In genomic region chr7:23273141-23273599, GRCh38 we compare ENCODE assay signal across 8 cellular contexts. TPM values are rescaled to one million over a fixed set of nuclear protein-coding genes. Genes with fewer than 3 reads are reported as not detected.
A peak's percentile ranks its signal among the peaks of the same experiment; 100 is the strongest.
DNase-seq lines count a peak whose midpoint lies in the region; ATAC-seq lines count a peak whose summit lies in the region.

No MANE protein-coding gene starts in this region.

- peaks cover 7% of the 10 kb centered on the region for H3K27me3 Mint-ChIP-seq in activated CD4-positive, alpha-beta T cell treated with anti-CD3 and anti-CD28 coated beads, Interleukin-2, amount 10 ng/mL, durations not matched to agents 24 days and 14 days

- DNase-seq in COLO668 (lab: John Stamatoyannopoulos, UW; ENCODE audit: unreplicated experiment): peak; percentile 99
- peak; percentile 98 for DNase-seq in NCI-H69 (lab: John Stamatoyannopoulos, UW)
- peak; percentile 96 for DNase-seq in activated CD4-positive, alpha-beta T cell treated with anti-CD3 and anti-CD28 coated beads, Interleukin-2, amount 10 ng/mL, durations not matched to agents 24 days and 14 days
- DNase-seq in dermis blood vessel endothelial cell: peak; percentile 95
- DNase-seq in lung microvascular endothelial cell (ENCODE audit: low read depth in 2 of 2): peak; percentile 85 to 87
- DNase-seq in stimulated activated CD8-positive, alpha-beta memory T cell treated with anti-CD3 and anti-CD28 coated beads, Interleukin-15, amount 100 ng/mL, for 48 hours (ENCODE audit: low read depth in 2 of 2): peak; percentile 79 to 81

- H3K36me3 Mint-ChIP-seq in activated CD4-positive, alpha-beta T cell treated with anti-CD3 and anti-CD28 coated beads, Interleukin-2, amount 10 ng/mL, durations not matched to agents 24 days and 14 days (ENCODE audit: low read depth): no peaks in the 10 kb centered on the region

- H3K9me3 Mint-ChIP-seq in activated CD4-positive, alpha-beta T cell treated with anti-CD3 and anti-CD28 coated beads, Interleukin-2, amount 10 ng/mL, durations not matched to agents 24 days and 14 days: no peaks in the 10 kb centered on the region

- H3K4me3 Mint-ChIP-seq in activated CD4-positive, alpha-beta T cell treated with anti-CD3 and anti-CD28 coated beads, Interleukin-2, amount 10 ng/mL, durations not matched to agents 24 days and 14 days: peak overlapping the region; percentile 57

- H3K4me1 Mint-ChIP-seq in activated CD4-positive, alpha-beta T cell treated with anti-CD3 and anti-CD28 coated beads, Interleukin-2, amount 10 ng/mL, durations not matched to agents 24 days and 14 days: peaks cover 18% of the 10 kb centered on the region

- intact Hi-C loops in activated CD4-positive, alpha-beta T cell treated with anti-CD3 and anti-CD28 coated beads, Interleukin-2, amount 10 ng/mL, durations not matched to agents 24 days and 14 days (cut with micrococcal nuclease): loop anchor here (1.0 to 5.0 kb wide), 6 partner anchors 26 to 439 kb away; partner anchors contain the start of genes MALSU1, STK31 and TRA2A

- ATAC-seq in GM19438 (IDR thresholded peaks at IDR 0.05; ENCODE audit: low read depth, unreplicated experiment): peak; percentile 94
- peak; percentile 91 for ATAC-seq in HG03558 (IDR thresholded peaks at IDR 0.05; ENCODE audit: extremely low read depth, unreplicated experiment)

- H3K27ac Mint-ChIP-seq in activated CD4-positive, alpha-beta T cell treated with anti-CD3 and anti-CD28 coated beads, Interleukin-2, amount 10 ng/mL, durations not matched to agents 24 days and 14 days: peak overlapping the region; percentile 69

RNA-seq across cellular contexts. Expression of gene MALSU1, which starts 26.0 kb away (rescaled TPM):
- 92.8 and 98.8 TPM in 2 replicates for total RNA-seq in activated CD4-positive, alpha-beta T cell treated with anti-CD3 and anti-CD28 coated beads, Interleukin-2, amount 10 ng/mL, durations not matched to agents 24 days and 14 days
- 57.7 and 72.7 TPM in 2 replicates for total RNA-seq in dermis blood vessel endothelial cell
- total RNA-seq in lung microvascular endothelial cell: 46.6 and 58.5 TPM in 2 replicates

RNA-seq across cellular contexts. Expression of gene GPNMB, which starts 26.6 kb away (rescaled TPM):
- total RNA-seq in activated CD4-positive, alpha-beta T cell treated with anti-CD3 and anti-CD28 coated beads, Interleukin-2, amount 10 ng/mL, durations not matched to agents 24 days and 14 days: 0.95 and 1.3 TPM in 2 replicates
- 0.65 and 0.68 TPM in 2 replicates for total RNA-seq in dermis blood vessel endothelial cell
- total RNA-seq in lung microvascular endothelial cell: under 0.01 and 0.22 TPM in 2 replicates

Comparison
In these comparisons a context has a peak if more than half of its experiments do, and no peak if none do; other contexts are left out.
1. Peak in every context shown above with its lines: DNase-seq and ATAC-seq.